34 cellular contexts compared by ENCODE assay signal in the genomic region with DNA sequence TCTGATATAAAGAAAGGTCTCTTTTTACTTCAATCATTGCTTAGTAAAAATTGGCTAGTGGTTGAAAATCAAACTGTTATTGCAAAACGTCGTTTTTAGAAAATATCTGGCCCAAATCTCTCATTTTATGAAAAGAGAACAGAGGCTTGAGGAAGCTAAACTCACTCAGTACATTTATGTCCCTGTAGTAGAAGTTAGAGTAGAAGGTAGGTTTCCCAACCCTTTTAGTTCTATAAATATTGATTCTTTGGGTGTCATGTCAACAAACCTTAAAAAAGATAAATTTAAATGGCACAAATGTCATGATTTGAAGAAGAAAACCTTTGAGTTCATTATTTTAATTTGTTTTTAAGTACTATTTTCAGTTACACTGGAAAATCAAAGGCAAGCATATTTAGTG.
"Had no signal": no experiment of that assay in that cellular context is flagged by ENCODE, and none has a peak within 500 bp of the region (broad histone marks: within the 10 kb centered on the region; RNA-seq: fewer than 3 reads in every experiment).

No MANE protein-coding gene starts in this region.

- H3K27me3 ChIP-seq: adrenal gland, body of pancreas, brain microvascular endothelial cell, breast epithelium had no signal

- H3K27ac ChIP-seq: adrenal gland, body of pancreas, brain microvascular endothelial cell, breast epithelium, VCaP had no signal

- H3K36me3 ChIP-seq: adrenal gland, brain microvascular endothelial cell, breast epithelium had no signal

- H3K9me3 ChIP-seq: adrenal gland, body of pancreas, breast epithelium had no signal

- H3K4me3 ChIP-seq: adrenal gland, body of pancreas, breast epithelium had no signal

- ATAC-seq: activated CD8-positive, alpha-beta T cell treated with anti-CD3 and anti-CD28 coated beads for 36 hours; activated naive CD4-positive, alpha-beta T cell treated with anti-CD3 and anti-CD28 coated beads, Interleukin-2, amount 50 U/mL, for 72 hours; activated T-cell treated with anti-CD3 and anti-CD28 coated beads, Interleukin-2, amount 50 U/mL, for 4 hours; activated T-cell treated with anti-CD3 and anti-CD28 coated beads, Interleukin-2, amount 50 U/mL, for 72 hours; activated T-helper 17 cell treated with anti-CD3 and anti-CD28 coated beads, Interleukin-2, amount 50 U/mL, for 72 hours; body of pancreas had no signal

- FAIRE-seq: astrocyte, TTC549 had no signal

- DNase-seq: activated B cell treated with CpG ODN at 0.5 μM for 24 hours; activated CD4-positive, alpha-beta memory T cell treated with anti-CD3 and anti-CD28 coated beads for 36 hours; activated CD4-positive, alpha-beta T cell treated with anti-CD3 and anti-CD28 coated beads for 4 hours; activated CD4-positive, alpha-beta T cell treated with anti-CD3 and anti-CD28 coated beads, Interleukin-2, amount 10 ng/mL, durations not matched to agents 24 days and 14 days; activated CD4-positive, alpha-beta T cell treated with anti-CD3 and anti-CD28 coated beads, Interleukin-2, amount 50 U/mL, for 1 hour; activated CD4-positive, alpha-beta T cell treated with anti-CD3 and anti-CD28 coated beads, Interleukin-2, amount 50 U/mL, for 4 hours; activated CD4-positive, CD25-positive, alpha-beta regulatory T cell treated with anti-CD3 and anti-CD28 coated beads, Interleukin-2, amount 50 U/mL, for 72 hours; activated CD8-positive, alpha-beta memory T cell treated with anti-CD3 and anti-CD28 coated beads, Interleukin-2, amount 50 U/mL, for 4 hours; activated CD8-positive, alpha-beta T cell treated with anti-CD3 and anti-CD28 coated beads for 36 hours; activated effector memory CD4-positive, alpha-beta T cell treated with anti-CD3 and anti-CD28 coated beads, Interleukin-2, amount 50 U/mL, for 16 hours; activated gamma-delta T cell treated with Interleukin-2 at 50 U/mL for 16 hours; activated naive CD4-positive, alpha-beta T cell; activated naive CD4-positive, alpha-beta T cell treated with anti-CD3 and anti-CD28 coated beads for 36 hours; activated naive CD4-positive, alpha-beta T cell treated with anti-CD3 and anti-CD28 coated beads, Interleukin-2, amount 50 U/mL, for 16 hours; activated naive CD8-positive, alpha-beta T cell treated with anti-CD3 and anti-CD28 coated beads for 36 hours; activated T-cell treated with anti-CD3 and anti-CD28 coated beads for 4 hours; activated T-cell treated with anti-CD3 and anti-CD28 coated beads, Interleukin-2, amount 50 U/mL, for 1 hour; activated T-cell treated with anti-CD3 and anti-CD28 coated beads, Interleukin-2, amount 50 U/mL, for 4 hours; activated T-cell treated with anti-CD3 and anti-CD28 coated beads, Interleukin-2, amount 50 U/mL, for 72 hours; adrenal gland; amniotic stem cell; aorta; body of pancreas; brain microvascular endothelial cell; central memory CD4-positive, alpha-beta T cell; T-helper 1 cell; T-helper 2 cell; T-helper 9 cell had no signal

- H3K4me1 ChIP-seq: breast epithelium had no signal
